Comparison of ENCODE assay signal across 10 cellular contexts in genomic region chr12:65232490-65233077, GRCh38. TPM values are rescaled to one million over a fixed set of nuclear protein-coding genes. Genes with fewer than 3 reads are reported as not detected.
DNase-seq lines count a peak whose midpoint lies in the region; ATAC-seq and TF ChIP-seq lines count a peak whose summit lies in the region.
"Had no signal": no experiment of that assay in that cellular context is flagged by ENCODE, and none has a peak within 500 bp of the region (broad histone marks: within the 10 kb centered on the region; RNA-seq: fewer than 3 reads in every experiment).

No MANE protein-coding gene starts in this region.

- H3K36me3 ChIP-seq in GM06990 (ENCODE audit: control insufficient read depth, insufficient read depth, low read length), result no peaks in the 10 kb centered on the region; the same call in 1 of the 2 replicates
- H3K36me3 ChIP-seq in Loucy (ENCODE audit: insufficient read depth, low read length), result peaks cover 19% of the 10 kb centered on the region
- H3K36me3 ChIP-seq in neural progenitor cell, result no peaks in the 10 kb centered on the region

- H3K27me3 Mint-ChIP-seq in chondrocyte (ENCODE audit: low read depth) (no peaks in the 10 kb centered on the region), neural progenitor cell (ENCODE audit: insufficient read depth, low read depth) (no peaks in the 10 kb centered on the region)
- no peaks in the 10 kb centered on the region for H3K27me3 Mint-ChIP-seq in stimulated activated memory B cell treated with anti-CD40 and anti-IgM and Interleukin-4, amounts not matched to agents 10 μg/mL and 1 μg/mL and 100 μg/mL, for 72 hours

- no peak overlapping the region for H3K9ac ChIP-seq in Loucy (ENCODE audit: low read depth, low read length, poor library complexity, severe bottlenecking)
- no peak overlapping the region for H3K9ac ChIP-seq in neural progenitor cell

- H3K4me3 Mint-ChIP-seq in chondrocyte (ENCODE audit: unreplicated experiment), result no peak overlapping the region
- H3K4me3 Mint-ChIP-seq in neural progenitor cell, result no peak overlapping the region
- H3K4me3 Mint-ChIP-seq in stimulated activated memory B cell treated with anti-CD40 and anti-IgM and Interleukin-4, amounts not matched to agents 10 μg/mL and 1 μg/mL and 100 μg/mL, for 72 hours, result no peak overlapping the region

- H3F3A ChIP-seq in Loucy (ENCODE audit: low read depth), result no peaks in the 10 kb centered on the region
- H3F3A ChIP-seq in neural progenitor cell (ENCODE audit: low read depth), result no peaks in the 10 kb centered on the region

- no peaks in the 10 kb centered on the region for H3K9me2 ChIP-seq in Loucy (replicated peaks; ENCODE audit: low read depth, low read length)

- peak overlapping the region; percentile 18 for H3K4me2 ChIP-seq in Loucy (ENCODE audit: low read depth, low read length, poor library complexity, severe bottlenecking)
- H3K4me2 ChIP-seq in neural progenitor cell, result no peak overlapping the region

- H3K9me3 ChIP-seq in Loucy (ENCODE audit: insufficient read depth, low read depth, low read length) (peaks cover 18% of the 10 kb centered on the region), neural progenitor cell (ENCODE audit: low read depth) (peaks cover 9% of the 10 kb centered on the region)
- H3K9me3 ChIP-seq: neutrophil had no signal

- peaks cover 16% of the 10 kb centered on the region for H3K36me3 Mint-ChIP-seq in chondrocyte (ENCODE audit: low read depth)
- H3K36me3 Mint-ChIP-seq in neural progenitor cell, result peaks cover 23% of the 10 kb centered on the region
- H3K36me3 Mint-ChIP-seq in stimulated activated memory B cell treated with anti-CD40 and anti-IgM and Interleukin-4, amounts not matched to agents 10 μg/mL and 1 μg/mL and 100 μg/mL, for 72 hours, result peaks cover 34% of the 10 kb centered on the region

- H3K27me3 ChIP-seq in GM06990 (replicated peaks; ENCODE audit: control insufficient read depth, insufficient read depth, low read length), result no peaks in the 10 kb centered on the region
- no peaks in the 10 kb centered on the region for H3K27me3 ChIP-seq in Loucy (ENCODE audit: insufficient read depth, low read length, poor library complexity, severe bottlenecking)
- no peaks in the 10 kb centered on the region for H3K27me3 ChIP-seq in neural progenitor cell
- H3K27me3 ChIP-seq: neutrophil, SJCRH30 had no signal

- H3K9me3 Mint-ChIP-seq in chondrocyte (ENCODE audit: low read depth) (peaks cover 14% of the 10 kb centered on the region), neural progenitor cell (peaks cover 24% of the 10 kb centered on the region)
- peaks cover 7% of the 10 kb centered on the region for H3K9me3 Mint-ChIP-seq in stimulated activated memory B cell treated with anti-CD40 and anti-IgM and Interleukin-4, amounts not matched to agents 10 μg/mL and 1 μg/mL and 100 μg/mL, for 72 hours

- H3K4me3 ChIP-seq in GM06990 (replicated peaks; ENCODE audit: low read depth, low read length) (no peak overlapping the region), Loucy (ENCODE audit: low read length, poor library complexity, severe bottlenecking) (no peak overlapping the region), neural progenitor cell (no peak overlapping the region)
- H3K4me3 ChIP-seq: SJCRH30 had no signal

- H3K79me2 ChIP-seq in Loucy (ENCODE audit: insufficient read depth, low read length) (peaks cover 50% of the 10 kb centered on the region), neural progenitor cell (ENCODE audit: low read depth) (no peaks in the 10 kb centered on the region)

- no peak overlapping the region for H3K27ac ChIP-seq in neural progenitor cell
- H3K27ac ChIP-seq: neutrophil, SJCRH30 had no signal

- H4K20me1 ChIP-seq in Loucy (ENCODE audit: insufficient read depth, low read length, poor library complexity, severe bottlenecking) (peaks cover 17% of the 10 kb centered on the region), neural progenitor cell (ENCODE audit: low read depth) (no peaks in the 10 kb centered on the region)

- peak; percentile 26 for DNase-seq in GM06990 (ENCODE audit: extremely low read depth, insufficient read length)
- DNase-seq in chondrocyte (ENCODE audit: low spot score), result no peak
- no peak for DNase-seq in neural progenitor cell (ENCODE audit: low spot score)
- no peak for DNase-seq in cerebellar nuclear complex (lab: John Stamatoyannopoulos, UW)

- no peak for ATAC-seq in GM21381 (IDR thresholded peaks at IDR 0.05; ENCODE audit: unreplicated experiment)
- no peak for ATAC-seq in stimulated activated memory B cell treated with anti-CD40 and anti-IgM and Interleukin-4, amounts not matched to agents 10 μg/mL and 1 μg/mL and 100 μg/mL, for 72 hours
- ATAC-seq in GM19452 (IDR thresholded peaks at IDR 0.05; ENCODE audit: unreplicated experiment), result no peak

- H3K27ac Mint-ChIP-seq in chondrocyte (ENCODE audit: unreplicated experiment) (no peak overlapping the region), neural progenitor cell (no peak overlapping the region)
- H3K27ac Mint-ChIP-seq in stimulated activated memory B cell treated with anti-CD40 and anti-IgM and Interleukin-4, amounts not matched to agents 10 μg/mL and 1 μg/mL and 100 μg/mL, for 72 hours, result no peak overlapping the region

- peaks cover 12% of the 10 kb centered on the region for H3K4me1 Mint-ChIP-seq in chondrocyte (ENCODE audit: low read depth)
- H3K4me1 Mint-ChIP-seq in neural progenitor cell, result peaks cover 2% of the 10 kb centered on the region
- H3K4me1 Mint-ChIP-seq in stimulated activated memory B cell treated with anti-CD40 and anti-IgM and Interleukin-4, amounts not matched to agents 10 μg/mL and 1 μg/mL and 100 μg/mL, for 72 hours, result peaks cover 10% of the 10 kb centered on the region

- TF ChIP-seq CTCF in GM06990 (IDR thresholded peaks at IDR 0.05; ENCODE audit: insufficient read depth, low read length, poor library complexity, severe bottlenecking) (peak; percentile 14), Loucy (conservative IDR thresholded peaks at IDR 0.05; ENCODE audit: low read length) (peak; percentile 61), chondrocyte (IDR thresholded peaks at IDR 0.05) (peak; percentile 87), neural progenitor cell (IDR thresholded peaks at IDR 0.05) (peak; percentile 53)

- H2AFZ ChIP-seq in Loucy (ENCODE audit: low read length), result no peak overlapping the region
- no peak overlapping the region for H2AFZ ChIP-seq in neural progenitor cell (replicated peaks)

- H3K4me1 ChIP-seq in Loucy (ENCODE audit: insufficient read depth, low read length, poor library complexity, severe bottlenecking) (no peaks in the 10 kb centered on the region), neural progenitor cell (peaks cover 8% of the 10 kb centered on the region)
- H3K4me1 ChIP-seq: SJCRH30 had no signal

RNA-seq across cellular contexts. Expression of gene MSRB3, which starts 45.9 kb away (rescaled TPM):
- total RNA-seq in chondrocyte, result 104 to 160 TPM (median 158 TPM) in 3 replicates
- 3.7 and 5.4 TPM in 2 replicates for total RNA-seq in neural progenitor cell (ENCODE audit: low replicate concordance)

Comparison
In these comparisons a context has a peak if more than half of its experiments do, and no peak if none do; other contexts are left out.
1. CTCF ChIP-seq: peak in every context shown above with its lines; median percentile 87 in chondrocyte; 61 in Loucy; 53 in neural progenitor cell; 14 in GM06990.
2. RNA of gene MSRB3, which starts 45.9 kb away (total RNA-seq): 104 to 160 TPM in chondrocyte; 3.7 to 5.4 TPM in neural progenitor cell; every median in the first group is over 10 times any median in the second.